Comparison of ENCODE assay signal across 2 cellular contexts in genomic region chr7:101179117-101179779, GRCh38.
TF ChIP-seq lines count a peak whose summit lies in the region.

No MANE protein-coding gene starts in this region.

TF ChIP-seq in IMR-90, 13 proteins besides CTCF, POLR2A, EP300 and RAD21:
- TF ChIP-seq ELK1 (IDR thresholded peaks at IDR 0.05; ENCODE audit: borderline replicate concordance, low read depth, low read length) (no peak), BHLHE40 (IDR thresholded peaks at IDR 0.05; ENCODE audit: low read depth, low read length) (no peak), USF2 (IDR thresholded peaks at IDR 0.05; ENCODE audit: low read depth, low read length) (no peak)

TF ChIP-seq in GM12878, 131 proteins besides CTCF, POLR2A, EP300 and RAD21:
- TF ChIP-seq ZNF384 (IDR thresholded peaks at IDR 0.05; ENCODE audit: borderline replicate concordance, low read depth, low read length) (peak; percentile 56; the same call in 1 of the 2 replicates), NFYA (IDR thresholded peaks at IDR 0.05; ENCODE audit: borderline replicate concordance, low read depth, low read length) (no peak), DPF2 (IDR thresholded peaks at IDR 0.05) (no peak), USF2 (IDR thresholded peaks at IDR 0.05; ENCODE audit: borderline replicate concordance, low read depth, low read length) (no peak)
